In the genomic region with DNA sequence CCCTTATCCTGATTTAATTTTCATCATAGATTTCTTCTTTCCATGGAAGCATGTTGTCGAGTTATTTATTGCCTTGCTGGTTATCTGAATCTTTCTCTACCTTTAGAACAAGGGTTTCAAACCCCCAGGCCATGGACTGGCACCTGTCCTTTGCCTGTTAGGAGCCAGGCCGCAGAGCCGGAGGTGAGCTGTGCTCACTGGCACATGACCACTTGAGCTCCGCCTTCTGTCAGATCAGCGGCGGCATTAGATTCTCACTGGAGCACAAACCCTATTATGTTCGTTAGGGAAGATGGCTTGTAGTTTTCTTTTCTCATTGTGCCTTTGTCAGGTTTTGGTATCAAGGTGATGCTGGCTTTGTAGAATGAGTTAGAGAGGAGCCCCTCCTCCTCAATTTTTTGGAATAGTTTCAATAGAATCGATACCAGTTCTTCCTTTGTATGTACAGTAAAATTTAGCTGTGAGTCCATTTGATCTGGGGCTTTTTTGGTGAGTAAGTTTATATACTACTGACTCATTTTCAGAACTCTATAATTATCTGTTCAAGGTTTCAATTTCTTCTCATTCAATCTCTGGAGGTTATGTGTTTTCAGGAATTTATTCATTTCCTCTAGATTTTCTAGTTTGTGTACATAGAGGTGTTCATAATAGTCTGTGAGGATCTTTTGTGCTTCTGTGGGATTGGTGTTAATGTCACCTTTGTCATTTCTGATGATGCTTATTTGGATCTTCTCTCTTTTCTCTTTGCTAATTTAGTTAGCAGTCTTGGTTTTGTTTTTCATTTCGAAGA, we compare ENCODE assay signal across 11 cellular contexts.
A peak's percentile ranks its signal among the peaks of the same experiment; 100 is the strongest.
DNase-seq lines count a peak whose midpoint lies in the region; ATAC-seq, FAIRE-seq and TF ChIP-seq lines count a peak whose summit lies in the region.
"Had no signal": no experiment of that assay in that cellular context is flagged by ENCODE, and none has a peak within 500 bp of the region (broad histone marks: within the 10 kb centered on the region; RNA-seq: fewer than 3 reads in every experiment).

No MANE protein-coding gene starts in this region.

- DNase-seq in GM12892 (ENCODE audit: insufficient read length) (no peak), NCI-H2171 treated with DMSO at 0.1 percent for 48 hours (lab: John Stamatoyannopoulos, UW) (no peak), HEK293T (ENCODE audit: extremely low spot score) (no peak), NCI-H2171 (lab: John Stamatoyannopoulos, UW) (no peak)
- DNase-seq: NCI-H345, Peyer's patch, T-helper 9 cell had no signal

- ATAC-seq in GM19324 (IDR thresholded peaks at IDR 0.05; ENCODE audit: low FRiP score, unreplicated experiment): peak; percentile 70
- ATAC-seq in HG02610 (IDR thresholded peaks at IDR 0.05; ENCODE audit: unreplicated experiment): peak; percentile 94
- peak; percentile 99 for ATAC-seq in HG03432 (IDR thresholded peaks at IDR 0.05; ENCODE audit: unreplicated experiment)
- no peak for ATAC-seq in GM21528 (IDR thresholded peaks at IDR 0.05; ENCODE audit: low FRiP score, unreplicated experiment)

- peak; percentile 77 for FAIRE-seq in GM12892 (lab: Jason Lieb, UNC)

- POLR2A ChIA-PET in HEK293T (lab: Yijun Ruan, JAX): no interaction called here

- no peak for TF ChIP-seq POLR2A in GM12892 (IDR thresholded peaks at IDR 0.05; ENCODE audit: low read depth, low read length)

- CTCF ChIA-PET in HEK293T (lab: Yijun Ruan, JAX): no interaction called here

TF ChIP-seq in HEK293T, 16 proteins besides CTCF, POLR2A, EP300 and RAD21:
- TF ChIP-seq BHLHE40 (IDR thresholded peaks at IDR 0.05; ENCODE audit: borderline replicate concordance) (no peak), ELF4 (IDR thresholded peaks at IDR 0.05) (no peak), LEF1 (IDR thresholded peaks at IDR 0.05; ENCODE audit: borderline replicate concordance) (no peak), FOXK2 (IDR thresholded peaks at IDR 0.05) (no peak), TARDBP (IDR thresholded peaks at IDR 0.05) (no peak)
